Comparison of ENCODE assay signal across 8 cellular contexts in genomic region chr22:22408731-22409696, GRCh38.
A peak's percentile ranks its signal among the peaks of the same experiment; 100 is the strongest.
DNase-seq lines count a peak whose midpoint lies in the region; ATAC-seq and TF ChIP-seq lines count a peak whose summit lies in the region.

No MANE protein-coding gene starts in this region.

- intact Hi-C loops in mammary epithelial cell (cut with micrococcal nuclease) (no loop called here), mucosa of descending colon (cut with DNase I, micrococcal nuclease) (no loop called here), tibial artery (cut with DNase I; ENCODE audit: low total_unique reads) (no loop called here)

- no peak for TF ChIP-seq POLR2A in GM18505 (IDR thresholded peaks at IDR 0.05; ENCODE audit: borderline replicate concordance, extremely low read depth, insufficient read depth, insufficient read length)

- in situ Hi-C loops in mammary epithelial cell (cut with MboI; ENCODE audit: low sequenced_read_pairs in 2 of 2), result no loop called here

- no peaks in the 10 kb centered on the region for H3K4me1 ChIP-seq in mammary epithelial cell (ENCODE audit: insufficient read depth, low read length)
- H3K4me1 ChIP-seq in mucosa of descending colon (ENCODE audit: low read depth), result no peaks in the 10 kb centered on the region
- no peaks in the 10 kb centered on the region for H3K4me1 ChIP-seq in tibial artery

- WGBS in mammary epithelial cell (ENCODE audit: low coverage, missing lambda C conversion rate), result 50% methylated on average over 12 of the region's 14 CpGs

- no peak overlapping the region for H3K4me2 ChIP-seq in mammary epithelial cell (ENCODE audit: insufficient read depth, low read depth, low read length)

- no peak overlapping the region for H2AFZ ChIP-seq in mammary epithelial cell (ENCODE audit: low read depth, low read length)

- peaks cover 2% of the 10 kb centered on the region for H3K27me3 ChIP-seq in mammary epithelial cell (ENCODE audit: insufficient read depth, low read length)
- H3K27me3 ChIP-seq in tibial artery, result peaks cover 0 to 13% of the 10 kb centered on the region in 2 donors

- H4K20me1 ChIP-seq in mammary epithelial cell (ENCODE audit: insufficient read depth, low read length), result no peaks in the 10 kb centered on the region

- no peak overlapping the region for H3K9ac ChIP-seq in mammary epithelial cell (ENCODE audit: insufficient read depth, low read length)

- peak overlapping the region; percentile 55 for H3K4me3 ChIP-seq in GM12875 (ENCODE audit: low read depth, low read length)
- no peak overlapping the region for H3K4me3 ChIP-seq in mammary epithelial cell (replicated peaks in 1 of 3; ENCODE audit: insufficient read depth in 1 of 3, low read depth in 2 of 3, low read length in 3 of 3)
- no peak overlapping the region for H3K4me3 ChIP-seq in mucosa of descending colon
- H3K4me3 ChIP-seq in tibial artery, result no peak overlapping the region

- H3K36me3 ChIP-seq in mammary epithelial cell (ENCODE audit: insufficient read depth, low read length) (no peaks in the 10 kb centered on the region), mucosa of descending colon (ENCODE audit: low read depth) (no peaks in the 10 kb centered on the region), tibial artery (no peaks in the 10 kb centered on the region)

- TF ChIP-seq CTCF in GM12875 (IDR thresholded peaks at IDR 0.05; ENCODE audit: borderline replicate concordance, insufficient read depth, low read depth, low read length) (peak; percentile 78), mammary epithelial cell (conservative IDR thresholded peaks at IDR 0.05 in 1 of 2, IDR thresholded peaks at IDR 0.05 in 1 of 2; ENCODE audit: extremely low read depth in 1 of 2, insufficient read depth in 1 of 2, low read depth in 1 of 2, low read length in 2 of 2) (peak; percentile 28 to 60), mucosa of descending colon (IDR thresholded peaks at IDR 0.05) (no peak), tibial artery (IDR thresholded peaks at IDR 0.05) (no peak)

- H3K9me3 ChIP-seq in mammary epithelial cell (replicated peaks; ENCODE audit: insufficient read depth, low read length) (no peaks in the 10 kb centered on the region), mucosa of descending colon (no peaks in the 10 kb centered on the region), tibial artery (no peaks in the 10 kb centered on the region)

- DNase-seq in AG08396 (ENCODE audit: low spot score) (peak; percentile 32), NCI-H69 (lab: John Stamatoyannopoulos, UW) (peak; percentile 71), mammary epithelial cell (peak; percentile 5), mucosa of descending colon (no peak), KG1 (lab: John Stamatoyannopoulos, UW) (no peak), tibial artery (no peak)

- CTCF ChIA-PET in mammary epithelial cell (lab: Charles Lee; ENCODE audit: low non-redundant PET), result no interaction called here

- no peak overlapping the region for H3K27ac ChIP-seq in mammary epithelial cell (ENCODE audit: insufficient read depth, low read depth, low read length)
- H3K27ac ChIP-seq in tibial artery, result no peak overlapping the region

- peak; percentile 70 for ATAC-seq in mucosa of descending colon
- no peak for ATAC-seq in GM18505 (IDR thresholded peaks at IDR 0.05; ENCODE audit: unreplicated experiment)

- BruUV-seq in mammary epithelial cell (replicated peaks; lab: Mats Ljungman, UMichigan), result no TSS peak

- dilution Hi-C loops in mammary epithelial cell (cut with HindIII; ENCODE audit: low sequenced_read_pairs), result no loop called here

- no peaks in the 10 kb centered on the region for H3K79me2 ChIP-seq in mammary epithelial cell (ENCODE audit: insufficient read depth, low read length)

Comparison
In these comparisons a context has a peak if more than half of its experiments do, and no peak if none do; other contexts are left out.
1. DNase-seq: peak in AG08396 (single experiment), NCI-H69 (single experiment) and mammary epithelial cell (single experiment); none in mucosa of descending colon (0 of 3), KG1 (single experiment) and tibial artery (0 of 2).
2. CTCF ChIP-seq: peak in GM12875 (single experiment) and mammary epithelial cell (2 of 2); none in mucosa of descending colon (single experiment) and tibial artery (0 of 2).